In genomic region chr12:8907513-8907912, GRCh38 we compare ENCODE assay signal across 30 cellular contexts. TPM values are rescaled to one million over a fixed set of nuclear protein-coding genes. Genes with fewer than 3 reads are reported as not detected.
DNase-seq lines count a peak whose midpoint lies in the region; ATAC-seq and TF ChIP-seq lines count a peak whose summit lies in the region.
"Had no signal": no experiment of that assay in that cellular context is flagged by ENCODE, and none has a peak within 500 bp of the region (broad histone marks: within the 10 kb centered on the region; RNA-seq: fewer than 3 reads in every experiment).

No MANE protein-coding gene starts in this region.

- intact Hi-C loops in activated CD8-positive, alpha-beta T cell treated with anti-CD3 and anti-CD28 coated beads for 36 hours (cut with micrococcal nuclease) = no loop called here
- intact Hi-C loops in posterior vena cava (cut with DNase I) = no loop called here

- WGBS in endodermal cell (ENCODE audit: insufficient coverage in 1 of 2, insufficient read length in 1 of 2), 2 experiments = 71 to 100% methylated on average over 2 to 3 of the region's 3 CpGs
- WGBS in trophoblast cell (ENCODE audit: extremely low coverage, insufficient coverage, insufficient read length) = no CpG with 5 or more reads among the region's 3 CpGs

- H2AFZ ChIP-seq in trophoblast cell (ENCODE audit: insufficient read depth, low read length, poor library complexity) = no peak overlapping the region
- H2AFZ ChIP-seq: parathyroid adenoma had no signal

- no peak for ATAC-seq in activated CD8-positive, alpha-beta T cell treated with anti-CD3 and anti-CD28 coated beads for 36 hours
- no peak for ATAC-seq in GM18858 (IDR thresholded peaks at IDR 0.05; ENCODE audit: unreplicated experiment)
- ATAC-seq: GM12878, HepG2, upper lobe of right lung had no signal

- POLR2A ChIA-PET in activated CD8-positive, alpha-beta T cell treated with anti-CD3 and anti-CD28 coated beads for 36 hours (lab: Charles Lee) = no interaction called here

- H3K9me3 ChIP-seq in endodermal cell (ENCODE audit: control insufficient read depth, low read length) (no peaks in the 10 kb centered on the region), trophoblast cell (ENCODE audit: insufficient read depth, low read depth, low read length) (no peaks in the 10 kb centered on the region)
- H3K9me3 ChIP-seq: upper lobe of right lung had no signal

- no peak for TF ChIP-seq CTCF in endodermal cell (conservative IDR thresholded peaks at IDR 0.05)
- TF ChIP-seq CTCF in activated CD8-positive, alpha-beta T cell treated with anti-CD3 and anti-CD28 coated beads for 36 hours (IDR thresholded peaks at IDR 0.05) = no peak

- CTCF ChIA-PET in activated CD8-positive, alpha-beta T cell treated with anti-CD3 and anti-CD28 coated beads for 36 hours (lab: Charles Lee) = interaction anchor here (1.6 kb wide), 1 partner anchor 143 kb away, joined by 4 read pairs; no protein-coding TSS in a partner anchor

- H2AK5ac ChIP-seq in trophoblast cell (ENCODE audit: low read length) = no peak overlapping the region

- no peaks in the 10 kb centered on the region for H3K27me3 Mint-ChIP-seq in endodermal cell (ENCODE audit: insufficient read depth)
- no peaks in the 10 kb centered on the region for H3K27me3 Mint-ChIP-seq in activated CD8-positive, alpha-beta T cell treated with anti-CD3 and anti-CD28 coated beads for 36 hours
- H3K27me3 Mint-ChIP-seq: CD4-positive, alpha-beta T cell had no signal

- H3K27me3 ChIP-seq in endodermal cell (ENCODE audit: control insufficient read depth, insufficient read depth, low read length, poor library complexity, severe bottlenecking) (no peaks in the 10 kb centered on the region), trophoblast cell (ENCODE audit: insufficient read depth, low read length) (no peaks in the 10 kb centered on the region)
- H3K27me3 ChIP-seq: upper lobe of right lung had no signal

- H4K12ac ChIP-seq in trophoblast cell (ENCODE audit: low read depth, low read length) = no peak overlapping the region

- H2BK120ac ChIP-seq in trophoblast cell (ENCODE audit: insufficient read depth, low read length, poor library complexity) = no peak overlapping the region

- H4K8ac ChIP-seq in trophoblast cell (ENCODE audit: low read depth, low read length) = peak overlapping the region; percentile 54

- H3K36me3 ChIP-seq in endodermal cell (ENCODE audit: control insufficient read depth, insufficient read depth, low read length) (no peaks in the 10 kb centered on the region), trophoblast cell (ENCODE audit: control insufficient read depth in 1 of 2, insufficient read depth in 2 of 2, low read length in 2 of 2) (no peaks in the 10 kb centered on the region)
- H3K36me3 ChIP-seq: upper lobe of right lung had no signal

- no peak overlapping the region for H3K4ac ChIP-seq in trophoblast cell (ENCODE audit: low read depth, low read length)

- H3K36me3 Mint-ChIP-seq in endodermal cell (ENCODE audit: low read depth) = peaks cover 5% of the 10 kb centered on the region
- no peaks in the 10 kb centered on the region for H3K36me3 Mint-ChIP-seq in activated CD8-positive, alpha-beta T cell treated with anti-CD3 and anti-CD28 coated beads for 36 hours (ENCODE audit: low read depth)

- no peak overlapping the region for H3K18ac ChIP-seq in trophoblast cell (ENCODE audit: low read length)

- H3K4me3 Mint-ChIP-seq in endodermal cell = no peak overlapping the region
- no peak overlapping the region for H3K4me3 Mint-ChIP-seq in activated CD8-positive, alpha-beta T cell treated with anti-CD3 and anti-CD28 coated beads for 36 hours
- H3K4me3 Mint-ChIP-seq: activated CD4-positive, alpha-beta memory T cell treated with anti-CD3 and anti-CD28 coated beads, Interleukin-2, amount 10 ng/mL, durations not matched to agents 7 days and 5 days; activated naive CD4-positive, alpha-beta T cell treated with anti-CD3 and anti-CD28 coated beads for 36 hours; CD4-positive, alpha-beta T cell; central memory CD8-positive, alpha-beta T cell; neural crest cell; T-helper 2 cell treated with Interferon-gamma antibody and Interleukin-4, amounts not matched to agents 5 μg/mL and 100 μg/mL, for 36 hours had no signal

- no peak overlapping the region for H3K23ac ChIP-seq in trophoblast cell (ENCODE audit: low read length)

- peaks cover 2% of the 10 kb centered on the region for H3K79me1 ChIP-seq in trophoblast cell (ENCODE audit: low read length)

- H3K27ac ChIP-seq in endodermal cell (ENCODE audit: low read depth, low read length) (no peak overlapping the region), trophoblast cell (ENCODE audit: low read depth, low read length) (no peak overlapping the region)
- H3K27ac ChIP-seq: HL-60, parathyroid adenoma, upper lobe of right lung had no signal

- no peak overlapping the region for H2BK12ac ChIP-seq in trophoblast cell (ENCODE audit: low read length)

- H3K27ac Mint-ChIP-seq in endodermal cell = peak overlapping the region; percentile 82
- H3K27ac Mint-ChIP-seq in activated CD8-positive, alpha-beta T cell treated with anti-CD3 and anti-CD28 coated beads for 36 hours = no peak overlapping the region
- H3K27ac Mint-ChIP-seq: activated CD4-positive, alpha-beta memory T cell treated with anti-CD3 and anti-CD28 coated beads, Interleukin-2, amount 10 ng/mL, durations not matched to agents 7 days and 5 days; activated naive CD4-positive, alpha-beta T cell treated with anti-CD3 and anti-CD28 coated beads for 36 hours; CD4-positive, alpha-beta T cell; T-helper 2 cell treated with Interferon-gamma antibody and Interleukin-4, amounts not matched to agents 5 μg/mL and 100 μg/mL, for 36 hours had no signal

- H3K14ac ChIP-seq in trophoblast cell (ENCODE audit: low read length) = no peak overlapping the region

- no peaks in the 10 kb centered on the region for H3K79me2 ChIP-seq in trophoblast cell (ENCODE audit: control insufficient read depth, insufficient read depth, low read length, poor library complexity)

- peak; percentile 43 for DNase-seq in NCI-H510A treated with DMSO at 0.1 percent for 48 hours (lab: John Stamatoyannopoulos, UW)
- no peak for DNase-seq in NCI-H510A (lab: John Stamatoyannopoulos, UW)
- DNase-seq in NCI-H524 (lab: John Stamatoyannopoulos, UW) = peak; percentile 44 to 72
- no peak for DNase-seq in endodermal cell
- DNase-seq in trophoblast cell = no peak
- no peak for DNase-seq in activated CD8-positive, alpha-beta T cell treated with anti-CD3 and anti-CD28 coated beads for 36 hours
- no peak for DNase-seq in posterior vena cava (ENCODE audit: low spot score)
- DNase-seq: activated CD4-positive, alpha-beta memory T cell treated with anti-CD3 and anti-CD28 coated beads, Interleukin-2, amount 10 ng/mL, durations not matched to agents 7 days and 5 days; activated naive CD4-positive, alpha-beta T cell treated with anti-CD3 and anti-CD28 coated beads for 36 hours; AML-193; CD4-positive, alpha-beta T cell; foreskin fibroblast; HCEC 1CT; head of caudate nucleus; Kasumi-1; kidney glomerular epithelial cell; NCI-H1417 treated with DMSO at 0.1 percent for 48 hours; NCI-H2081 treated with DMSO at 0.1 percent for 48 hours; SIG-M5; small intestine; stimulated activated naive CD4-positive, alpha-beta T cell; upper lobe of right lung had no signal

- no peak overlapping the region for H3K4me2 ChIP-seq in trophoblast cell (ENCODE audit: low read length)

- peaks cover 48% of the 10 kb centered on the region for H3K4me1 Mint-ChIP-seq in endodermal cell
- peaks cover 5% of the 10 kb centered on the region for H3K4me1 Mint-ChIP-seq in activated CD8-positive, alpha-beta T cell treated with anti-CD3 and anti-CD28 coated beads for 36 hours (ENCODE audit: low read depth)
- H3K4me1 Mint-ChIP-seq: activated CD4-positive, alpha-beta memory T cell treated with anti-CD3 and anti-CD28 coated beads, Interleukin-2, amount 10 ng/mL, durations not matched to agents 7 days and 5 days; central memory CD8-positive, alpha-beta T cell had no signal

- H3K4me3 ChIP-seq in endodermal cell (ENCODE audit: low read length) = no peak overlapping the region
- no peak overlapping the region for H3K4me3 ChIP-seq in trophoblast cell (ENCODE audit: low read depth, low read length)
- H3K4me3 ChIP-seq: GM12878, upper lobe of right lung had no signal

- peak overlapping the region; percentile 37 for H4K91ac ChIP-seq in trophoblast cell (ENCODE audit: low read depth, low read length)

- H3K9ac ChIP-seq in endodermal cell (ENCODE audit: extremely low read depth, low read length, poor library complexity, severe bottlenecking) = no peak overlapping the region
- no peak overlapping the region for H3K9ac ChIP-seq in trophoblast cell (ENCODE audit: low read length)
- H3K9ac ChIP-seq: parathyroid adenoma had no signal

- H2BK5ac ChIP-seq in trophoblast cell (ENCODE audit: low read depth, low read length, poor library complexity) = no peak overlapping the region

- H3K4me1 ChIP-seq in endodermal cell (ENCODE audit: control insufficient read depth, insufficient read depth, low read length) = peaks cover 11% of the 10 kb centered on the region
- H3K4me1 ChIP-seq in trophoblast cell (ENCODE audit: control insufficient read depth in 1 of 2, insufficient read depth in 2 of 2, low read length in 2 of 2) = peaks cover 3% of the 10 kb centered on the region in 2 experiments
- H3K4me1 ChIP-seq: upper lobe of right lung had no signal

- H3K9me3 Mint-ChIP-seq in endodermal cell = peaks cover 2% of the 10 kb centered on the region
- H3K9me3 Mint-ChIP-seq in activated CD8-positive, alpha-beta T cell treated with anti-CD3 and anti-CD28 coated beads for 36 hours = no peaks in the 10 kb centered on the region
- H3K9me3 Mint-ChIP-seq: activated CD4-positive, alpha-beta memory T cell treated with anti-CD3 and anti-CD28 coated beads, Interleukin-2, amount 10 ng/mL, durations not matched to agents 7 days and 5 days; activated naive CD4-positive, alpha-beta T cell treated with anti-CD3 and anti-CD28 coated beads for 36 hours; CD4-positive, alpha-beta T cell; central memory CD8-positive, alpha-beta T cell; neural crest cell; T-helper 2 cell treated with Interferon-gamma antibody and Interleukin-4, amounts not matched to agents 5 μg/mL and 100 μg/mL, for 36 hours had no signal

RNA-seq across cellular contexts. Expression of gene PHC1, which starts 6.8 kb away (rescaled TPM):
- total RNA-seq in endodermal cell = 100 to 1,000 TPM; 100 to 538 TPM
- polyA plus RNA-seq in endodermal cell (2013, experiment 1 of 2) = 128 TPM
- 90.0 TPM for polyA plus RNA-seq in endodermal cell (2013, experiment 2 of 2)
- polyA plus RNA-seq in trophoblast cell (2013) = 79.9 and 84.1 TPM in 2 replicates
- 10 to 100 TPM; 20.3 to 21.6 TPM for total RNA-seq in activated CD8-positive, alpha-beta T cell treated with anti-CD3 and anti-CD28 coated beads for 36 hours
- 10 to 100 TPM; 31.1 to 36.6 TPM for total RNA-seq in posterior vena cava

RNA-seq across cellular contexts. Expression of gene M6PR, which starts 41.9 kb away (rescaled TPM):
- total RNA-seq in endodermal cell = 100 to 1,000 TPM; 116 to 255 TPM
- polyA plus RNA-seq in endodermal cell (2013, experiment 1 of 2) = 90.8 TPM
- polyA plus RNA-seq in endodermal cell (2013, experiment 2 of 2) = 86.5 TPM
- 98.8 and 99.1 TPM in 2 replicates for polyA plus RNA-seq in trophoblast cell (2013)
- 100 to 1,000 TPM; 199 to 206 TPM for total RNA-seq in activated CD8-positive, alpha-beta T cell treated with anti-CD3 and anti-CD28 coated beads for 36 hours
- 10 to 100 TPM; 78.4 to 83.6 TPM for total RNA-seq in posterior vena cava

Comparison
In these comparisons a context has a peak if more than half of its experiments do, and no peak if none do; other contexts are left out.
1. DNase-seq: peak in NCI-H510A treated with DMSO at 0.1 percent for 48 hours (single experiment) and NCI-H524 (2 of 2); none in NCI-H510A (single experiment), endodermal cell (single experiment), trophoblast cell (0 of 2), activated CD8-positive, alpha-beta T cell treated with anti-CD3 and anti-CD28 coated beads for 36 hours (single experiment) and posterior vena cava (single experiment).